Comparison of ENCODE assay signal across 23 cellular contexts in the genomic region with DNA sequence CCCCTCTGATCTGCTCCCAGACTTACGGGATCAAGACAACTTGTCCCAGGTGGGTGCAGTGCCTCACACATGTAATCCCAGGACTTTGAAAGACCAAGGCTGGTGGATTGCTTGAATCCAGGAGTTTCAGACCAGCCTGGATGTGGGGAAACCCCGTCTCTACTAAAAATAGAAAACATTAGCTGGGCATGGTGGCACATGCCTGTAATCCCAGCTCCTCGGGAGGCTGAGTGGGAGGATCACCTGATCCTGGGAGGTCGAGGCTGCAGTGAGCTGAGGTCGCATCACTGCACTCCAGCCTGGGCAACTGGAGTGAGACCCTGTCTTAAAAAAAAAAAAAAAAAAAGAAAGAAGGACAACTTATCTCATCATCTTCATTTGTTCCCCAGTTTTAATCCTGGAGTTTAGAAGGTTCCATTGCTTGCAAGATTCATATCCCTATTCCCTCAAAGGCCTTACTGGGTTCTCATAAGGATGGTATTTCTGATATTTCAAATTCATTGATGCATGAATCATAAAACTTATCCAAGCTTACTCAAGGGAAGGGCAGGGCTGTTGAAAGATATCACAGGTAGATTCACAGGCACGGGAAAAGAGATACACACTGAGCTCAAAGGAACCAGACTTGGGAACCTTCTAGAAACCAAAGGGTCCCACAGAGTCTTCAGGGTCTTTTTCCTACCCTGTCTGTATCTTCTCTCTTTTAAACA. TPM values are rescaled to one million over a fixed set of nuclear protein-coding genes. Genes with fewer than 3 reads are reported as not detected.
"Had no signal": no experiment of that assay in that cellular context is flagged by ENCODE, and none has a peak within 500 bp of the region (broad histone marks: within the 10 kb centered on the region; RNA-seq: fewer than 3 reads in every experiment).

No MANE protein-coding gene starts in this region.

- H3K27ac ChIP-seq: gastroesophageal sphincter, transverse colon had no signal

- H3K27me3 ChIP-seq: gastroesophageal sphincter, transverse colon had no signal

- H3K9me3 Mint-ChIP-seq: activated B cell treated with CpG ODN at 0.5 μM for 24 hours; activated CD4-positive, alpha-beta T cell treated with anti-CD3 and anti-CD28 coated beads, Interleukin-2, amount 10 ng/mL, durations not matched to agents 24 days and 14 days; activated naive CD4-positive, alpha-beta T cell treated with anti-CD3 and anti-CD28 coated beads, Interleukin-2, amount 50 U/mL, for 72 hours; central memory CD8-positive, alpha-beta T cell had no signal

- DNase-seq: activated B cell treated with CpG ODN at 0.5 μM for 24 hours; activated CD8-positive, alpha-beta memory T cell treated with anti-CD3 and anti-CD28 coated beads, Interleukin-2, amount 50 U/mL, for 4 hours; activated CD8-positive, alpha-beta T cell treated with anti-CD3 and anti-CD28 coated beads, Interleukin-2, amount 10 ng/mL, durations not matched to agents 7 days and 5 days; activated gamma-delta T cell; activated T-cell treated with anti-CD3 and anti-CD28 coated beads, Interleukin-2, amount 50 U/mL, for 48 hours; cortex of kidney; effector CD8-positive, alpha-beta T cell; left ventricle myocardium superior; mesendoderm; retina; stimulated activated CD4-positive, alpha-beta T cell treated with anti-CD3 and anti-CD28 coated beads, Interleukin-15, amount 100 ng/mL, for 24 hours; stimulated activated CD4-positive, alpha-beta T cell treated with anti-CD3 and anti-CD28 coated beads, Interleukin-4, amount 100 ng/mL, for 1 hour; stimulated activated naive CD8-positive, alpha-beta T cell treated with anti-CD3 and anti-CD28 coated beads, Interleukin-15, Interleukin-2, amounts not matched to agents 100 U/mL and 50 U/mL, for 24 hours; T-helper 2 cell; transverse colon had no signal

- H3K4me3 ChIP-seq: gastroesophageal sphincter, transverse colon had no signal

- H3K27ac Mint-ChIP-seq: activated B cell treated with CpG ODN at 0.5 μM for 24 hours; activated CD4-positive, alpha-beta T cell treated with anti-CD3 and anti-CD28 coated beads, Interleukin-2, amount 10 ng/mL, durations not matched to agents 24 days and 14 days; activated CD8-positive, alpha-beta T cell treated with anti-CD3 and anti-CD28 coated beads, Interleukin-2, amount 10 ng/mL, durations not matched to agents 7 days and 5 days had no signal

- H3K27me3 Mint-ChIP-seq: activated B cell treated with CpG ODN at 0.5 μM for 24 hours; activated CD4-positive, alpha-beta T cell treated with anti-CD3 and anti-CD28 coated beads, Interleukin-2, amount 10 ng/mL, durations not matched to agents 24 days and 14 days; central memory CD8-positive, alpha-beta T cell had no signal

- ATAC-seq: activated CD8-positive, alpha-beta T cell treated with anti-CD3 and anti-CD28 coated beads, Interleukin-2, amount 10 ng/mL, durations not matched to agents 7 days and 5 days; activated naive CD4-positive, alpha-beta T cell treated with anti-CD3 and anti-CD28 coated beads, Interleukin-2, amount 50 U/mL, for 72 hours; gastroesophageal sphincter; left ventricle myocardium superior; stimulated activated naive CD8-positive, alpha-beta T cell treated with anti-CD3 and anti-CD28 coated beads, Interleukin-15, Interleukin-2, amounts not matched to agents 100 U/mL and 50 U/mL, for 24 hours had no signal

- H3K9me3 ChIP-seq: gastroesophageal sphincter, transverse colon had no signal

- H3K36me3 ChIP-seq: transverse colon had no signal

- H3K4me3 Mint-ChIP-seq: activated B cell treated with CpG ODN at 0.5 μM for 24 hours; activated CD4-positive, alpha-beta T cell treated with anti-CD3 and anti-CD28 coated beads, Interleukin-2, amount 10 ng/mL, durations not matched to agents 24 days and 14 days; activated CD8-positive, alpha-beta T cell treated with anti-CD3 and anti-CD28 coated beads, Interleukin-2, amount 10 ng/mL, durations not matched to agents 7 days and 5 days; central memory CD8-positive, alpha-beta T cell; neural crest cell had no signal

RNA-seq across cellular contexts. Expression of gene KDM4F, which starts 55.1 kb away (rescaled TPM):
- total RNA-seq: activated B cell treated with CpG ODN at 0.5 μM for 24 hours; activated CD4-positive, alpha-beta T cell treated with anti-CD3 and anti-CD28 coated beads, Interleukin-2, amount 10 ng/mL, durations not matched to agents 24 days and 14 days; activated CD8-positive, alpha-beta T cell treated with anti-CD3 and anti-CD28 coated beads, Interleukin-2, amount 10 ng/mL, durations not matched to agents 7 days and 5 days; activated naive CD4-positive, alpha-beta T cell treated with anti-CD3 and anti-CD28 coated beads, Interleukin-2, amount 50 U/mL, for 72 hours; endothelial cell of umbilical vein; fibroblast of lung; left ventricle myocardium superior; neural crest cell; osteocyte; transverse colon had no signal
- polyA plus RNA-seq: endothelial cell of umbilical vein, fibroblast of lung had no signal
